Comparison of ENCODE assay signal across 1 cellular context in the genomic region with DNA sequence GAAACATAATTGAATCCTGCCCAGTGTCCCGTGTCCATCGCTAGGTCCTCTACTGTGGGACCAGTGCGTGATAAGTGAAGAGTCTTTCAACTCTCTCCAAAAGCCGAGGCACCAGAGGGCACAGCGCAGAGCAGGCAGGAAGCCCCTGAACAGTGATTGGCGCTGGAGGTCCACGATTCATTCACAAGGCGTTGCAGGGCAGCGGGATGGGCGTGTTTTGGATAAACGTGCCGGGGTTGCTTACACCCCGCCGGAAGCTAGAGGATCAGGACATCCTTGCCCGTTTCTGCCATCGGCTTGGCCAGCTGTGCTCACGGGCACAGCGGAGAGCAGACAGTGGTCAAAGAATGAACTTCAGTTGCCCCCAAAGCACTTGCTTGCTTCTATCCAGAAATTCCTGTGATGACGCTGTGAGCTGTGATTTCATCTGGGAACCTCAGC.
TF ChIP-seq lines count a peak whose summit lies in the region.

No MANE protein-coding gene starts in this region.

TF ChIP-seq in GM23338, 12 proteins besides CTCF, POLR2A, EP300 and RAD21 (continued from another document):
- TF ChIP-seq, protein P1, sequence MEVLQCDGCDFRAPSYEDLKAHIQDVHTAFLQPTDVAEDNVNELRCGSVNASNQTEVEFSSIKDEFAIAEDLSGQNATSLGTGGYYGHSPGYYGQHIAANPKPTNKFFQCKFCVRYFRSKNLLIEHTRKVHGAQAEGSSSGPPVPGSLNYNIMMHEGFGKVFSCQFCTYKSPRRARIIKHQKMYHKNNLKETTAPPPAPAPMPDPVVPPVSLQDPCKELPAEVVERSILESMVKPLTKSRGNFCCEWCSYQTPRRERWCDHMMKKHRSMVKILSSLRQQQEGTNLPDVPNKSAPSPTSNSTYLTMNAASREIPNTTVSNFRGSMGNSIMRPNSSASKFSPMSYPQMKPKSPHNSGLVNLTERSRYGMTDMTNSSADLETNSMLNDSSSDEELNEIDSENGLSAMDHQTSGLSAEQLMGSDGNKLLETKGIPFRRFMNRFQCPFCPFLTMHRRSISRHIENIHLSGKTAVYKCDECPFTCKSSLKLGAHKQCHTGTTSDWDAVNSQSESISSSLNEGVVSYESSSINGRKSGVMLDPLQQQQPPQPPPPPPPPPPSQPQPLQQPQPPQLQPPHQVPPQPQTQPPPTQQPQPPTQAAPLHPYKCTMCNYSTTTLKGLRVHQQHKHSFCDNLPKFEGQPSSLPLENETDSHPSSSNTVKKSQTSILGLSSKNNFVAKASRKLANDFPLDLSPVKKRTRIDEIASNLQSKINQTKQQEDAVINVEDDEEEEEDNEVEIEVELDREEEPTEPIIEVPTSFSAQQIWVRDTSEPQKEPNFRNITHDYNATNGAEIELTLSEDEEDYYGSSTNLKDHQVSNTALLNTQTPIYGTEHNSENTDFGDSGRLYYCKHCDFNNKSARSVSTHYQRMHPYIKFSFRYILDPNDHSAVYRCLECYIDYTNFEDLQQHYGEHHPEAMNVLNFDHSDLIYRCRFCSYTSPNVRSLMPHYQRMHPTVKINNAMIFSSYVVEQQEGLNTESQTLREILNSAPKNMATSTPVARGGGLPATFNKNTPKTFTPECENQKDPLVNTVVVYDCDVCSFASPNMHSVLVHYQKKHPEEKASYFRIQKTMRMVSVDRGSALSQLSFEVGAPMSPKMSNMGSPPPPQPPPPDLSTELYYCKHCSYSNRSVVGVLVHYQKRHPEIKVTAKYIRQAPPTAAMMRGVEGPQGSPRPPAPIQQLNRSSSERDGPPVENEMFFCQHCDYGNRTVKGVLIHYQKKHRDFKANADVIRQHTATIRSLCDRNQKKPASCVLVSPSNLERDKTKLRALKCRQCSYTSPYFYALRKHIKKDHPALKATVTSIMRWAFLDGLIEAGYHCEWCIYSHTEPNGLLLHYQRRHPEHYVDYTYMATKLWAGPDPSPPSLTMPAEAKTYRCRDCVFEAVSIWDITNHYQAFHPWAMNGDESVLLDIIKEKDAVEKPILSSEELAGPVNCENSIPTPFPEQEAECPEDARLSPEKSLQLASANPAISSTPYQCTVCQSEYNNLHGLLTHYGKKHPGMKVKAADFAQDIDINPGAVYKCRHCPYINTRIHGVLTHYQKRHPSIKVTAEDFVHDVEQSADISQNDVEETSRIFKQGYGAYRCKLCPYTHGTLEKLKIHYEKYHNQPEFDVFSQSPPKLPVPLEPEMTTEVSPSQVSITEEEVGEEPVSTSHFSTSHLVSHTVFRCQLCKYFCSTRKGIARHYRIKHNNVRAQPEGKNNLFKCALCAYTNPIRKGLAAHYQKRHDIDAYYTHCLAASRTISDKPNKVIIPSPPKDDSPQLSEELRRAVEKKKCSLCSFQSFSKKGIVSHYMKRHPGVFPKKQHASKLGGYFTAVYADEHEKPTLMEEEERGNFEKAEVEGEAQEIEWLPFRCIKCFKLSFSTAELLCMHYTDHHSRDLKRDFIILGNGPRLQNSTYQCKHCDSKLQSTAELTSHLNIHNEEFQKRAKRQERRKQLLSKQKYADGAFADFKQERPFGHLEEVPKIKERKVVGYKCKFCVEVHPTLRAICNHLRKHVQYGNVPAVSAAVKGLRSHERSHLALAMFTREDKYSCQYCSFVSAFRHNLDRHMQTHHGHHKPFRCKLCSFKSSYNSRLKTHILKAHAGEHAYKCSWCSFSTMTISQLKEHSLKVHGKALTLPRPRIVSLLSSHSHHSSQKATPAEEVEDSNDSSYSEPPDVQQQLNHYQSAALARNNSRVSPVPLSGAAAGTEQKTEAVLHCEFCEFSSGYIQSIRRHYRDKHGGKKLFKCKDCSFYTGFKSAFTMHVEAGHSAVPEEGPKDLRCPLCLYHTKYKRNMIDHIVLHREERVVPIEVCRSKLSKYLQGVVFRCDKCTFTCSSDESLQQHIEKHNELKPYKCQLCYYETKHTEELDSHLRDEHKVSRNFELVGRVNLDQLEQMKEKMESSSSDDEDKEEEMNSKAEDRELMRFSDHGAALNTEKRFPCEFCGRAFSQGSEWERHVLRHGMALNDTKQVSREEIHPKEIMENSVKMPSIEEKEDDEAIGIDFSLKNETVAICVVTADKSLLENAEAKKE (CRISPR knock-in tag; IDR thresholded peaks at IDR 0.05) = no peak
- no peak for TF ChIP-seq ZNF331 (CRISPR knock-in tag; IDR thresholded peaks at IDR 0.05; ENCODE audit: low read depth)
- no peak for TF ChIP-seq POLR2AphosphoS5 (IDR thresholded peaks at IDR 0.05; ENCODE audit: low read depth)
- TF ChIP-seq, protein P2, sequence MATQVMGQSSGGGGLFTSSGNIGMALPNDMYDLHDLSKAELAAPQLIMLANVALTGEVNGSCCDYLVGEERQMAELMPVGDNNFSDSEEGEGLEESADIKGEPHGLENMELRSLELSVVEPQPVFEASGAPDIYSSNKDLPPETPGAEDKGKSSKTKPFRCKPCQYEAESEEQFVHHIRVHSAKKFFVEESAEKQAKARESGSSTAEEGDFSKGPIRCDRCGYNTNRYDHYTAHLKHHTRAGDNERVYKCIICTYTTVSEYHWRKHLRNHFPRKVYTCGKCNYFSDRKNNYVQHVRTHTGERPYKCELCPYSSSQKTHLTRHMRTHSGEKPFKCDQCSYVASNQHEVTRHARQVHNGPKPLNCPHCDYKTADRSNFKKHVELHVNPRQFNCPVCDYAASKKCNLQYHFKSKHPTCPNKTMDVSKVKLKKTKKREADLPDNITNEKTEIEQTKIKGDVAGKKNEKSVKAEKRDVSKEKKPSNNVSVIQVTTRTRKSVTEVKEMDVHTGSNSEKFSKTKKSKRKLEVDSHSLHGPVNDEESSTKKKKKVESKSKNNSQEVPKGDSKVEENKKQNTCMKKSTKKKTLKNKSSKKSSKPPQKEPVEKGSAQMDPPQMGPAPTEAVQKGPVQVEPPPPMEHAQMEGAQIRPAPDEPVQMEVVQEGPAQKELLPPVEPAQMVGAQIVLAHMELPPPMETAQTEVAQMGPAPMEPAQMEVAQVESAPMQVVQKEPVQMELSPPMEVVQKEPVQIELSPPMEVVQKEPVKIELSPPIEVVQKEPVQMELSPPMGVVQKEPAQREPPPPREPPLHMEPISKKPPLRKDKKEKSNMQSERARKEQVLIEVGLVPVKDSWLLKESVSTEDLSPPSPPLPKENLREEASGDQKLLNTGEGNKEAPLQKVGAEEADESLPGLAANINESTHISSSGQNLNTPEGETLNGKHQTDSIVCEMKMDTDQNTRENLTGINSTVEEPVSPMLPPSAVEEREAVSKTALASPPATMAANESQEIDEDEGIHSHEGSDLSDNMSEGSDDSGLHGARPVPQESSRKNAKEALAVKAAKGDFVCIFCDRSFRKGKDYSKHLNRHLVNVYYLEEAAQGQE (IDR thresholded peaks at IDR 0.05; ENCODE audit: unreplicated experiment) = no peak
- no peak for TF ChIP-seq NANOG (IDR thresholded peaks at IDR 0.05; ENCODE audit: borderline replicate concordance)
TF ChIP-seq in GM23338: peak in this region for 0.
